1 cellular context compared by ENCODE assay signal in genomic region chr3:168859143-168859542, GRCh38.
TF ChIP-seq lines count a peak whose summit lies in the region.

No MANE protein-coding gene starts in this region.

TF ChIP-seq in HepG2, 621 proteins besides CTCF, POLR2A, EP300 and RAD21 (continued from another document and continues in another):
- TF ChIP-seq DMAP1 (CRISPR knock-in tag; IDR thresholded peaks at IDR 0.05) (no peak), ZSCAN22 (CRISPR knock-in tag; IDR thresholded peaks at IDR 0.05) (no peak), ZNF891 (CRISPR knock-in tag; IDR thresholded peaks at IDR 0.05) (no peak), ZFP36 (IDR thresholded peaks at IDR 0.05; ENCODE audit: borderline replicate concordance, low read depth, low read length, partially characterized antibody) (no peak), NFE2L2 (IDR thresholded peaks at IDR 0.05; ENCODE audit: low read length) (no peak), ZBTB49 (CRISPR knock-in tag; IDR thresholded peaks at IDR 0.05; ENCODE audit: borderline replicate concordance) (no peak), ATF4 (CRISPR knock-in tag; IDR thresholded peaks at IDR 0.05) (0 out of 4 replicates have a peak, but pooled peaks of 1 of the 2 experiments have one; percentile 49), CENPT (CRISPR knock-in tag; IDR thresholded peaks at IDR 0.05; ENCODE audit: low read depth) (no peak), NBN (conservative IDR thresholded peaks at IDR 0.05) (no peak), PRPF4 (IDR thresholded peaks at IDR 0.05; ENCODE audit: low read depth, low read length, poor library complexity, severe bottlenecking) (no peak), MAX (IDR thresholded peaks at IDR 0.05) (peak; percentile 56), U2AF2 (IDR thresholded peaks at IDR 0.05; ENCODE audit: low read depth, low read length) (no peak), FOXP4 (CRISPR knock-in tag; IDR thresholded peaks at IDR 0.05) (peak; percentile 91), ZKSCAN8 (CRISPR knock-in tag; IDR thresholded peaks at IDR 0.05; ENCODE audit: borderline replicate concordance) (peak; percentile 39; the same call in 1 of the 2 replicates), DDIT3 (CRISPR knock-in tag; IDR thresholded peaks at IDR 0.05) (no peak), TARDBP (CRISPR knock-in tag; IDR thresholded peaks at IDR 0.05) (0 out of 2 replicates have a peak, but pooled peaks have one; percentile 39), ZHX2 (IDR thresholded peaks at IDR 0.05; ENCODE audit: low read depth) (no peak), ZHX2 (CRISPR knock-in tag; IDR thresholded peaks at IDR 0.05; ENCODE audit: borderline replicate concordance) (no peak), SKI (IDR thresholded peaks at IDR 0.05; ENCODE audit: partially characterized antibody) (no peak), ZBTB25 (CRISPR knock-in tag; IDR thresholded peaks at IDR 0.05) (no peak), PRDM10 (CRISPR knock-in tag; IDR thresholded peaks at IDR 0.05; ENCODE audit: low read depth) (no peak), TBX2 (CRISPR knock-in tag; IDR thresholded peaks at IDR 0.05; ENCODE audit: borderline replicate concordance) (0 out of 2 replicates have a peak, but pooled peaks have one; percentile 38), GATAD2A (CRISPR knock-in tag; IDR thresholded peaks at IDR 0.05) (peak; percentile 87), IKZF5 (CRISPR knock-in tag; IDR thresholded peaks at IDR 0.05) (no peak; the same call in 1 of the 2 replicates), CHD4 (IDR thresholded peaks at IDR 0.05; ENCODE audit: borderline replicate concordance, low read length) (no peak; the same call in 1 of the 2 replicates), ZNF605 (CRISPR knock-in tag; IDR thresholded peaks at IDR 0.05) (no peak), ELK4 (CRISPR knock-in tag; IDR thresholded peaks at IDR 0.05; ENCODE audit: borderline replicate concordance) (no peak), ATF2 (CRISPR knock-in tag; IDR thresholded peaks at IDR 0.05) (no peak; the same call in 1 of the 2 replicates), FOXP1 (IDR thresholded peaks at IDR 0.05) (0 out of 2 replicates have a peak, but pooled peaks have one; percentile 72), FOXP1 (CRISPR knock-in tag; IDR thresholded peaks at IDR 0.05) (peak; percentile 92), ZNF577 (CRISPR knock-in tag; IDR thresholded peaks at IDR 0.05; ENCODE audit: borderline replicate concordance, low read depth) (no peak), ZNF816 (CRISPR knock-in tag; IDR thresholded peaks at IDR 0.05; ENCODE audit: borderline replicate concordance) (no peak)
